8 cellular contexts compared by ENCODE assay signal in genomic region chr5:180718810-180719453, GRCh38. TPM values are rescaled to one million over a fixed set of nuclear protein-coding genes. Genes with fewer than 3 reads are reported as not detected.
DNase-seq lines count a peak whose midpoint lies in the region; ATAC-seq and FAIRE-seq lines count a peak whose summit lies in the region.

No MANE protein-coding gene starts in this region.

- H4K5ac ChIP-seq in mesendoderm (ENCODE audit: low read length), result no peak overlapping the region

- no peak overlapping the region for H3K23ac ChIP-seq in mesendoderm (ENCODE audit: low read length)

- no peak overlapping the region for H3K18ac ChIP-seq in mesendoderm (ENCODE audit: low read length)

- peaks cover 17 to 24% (median 23%) of the 10 kb centered on the region in 3 donors for H3K4me1 Mint-ChIP-seq in CD8-positive, alpha-beta memory T cell

- no peak for ATAC-seq in GM19452 (IDR thresholded peaks at IDR 0.05; ENCODE audit: unreplicated experiment)

- DNase-seq in CD8-positive, alpha-beta memory T cell, result peak in 3 of 5 donors; percentile 5 to 55 (median 34)
- peak; percentile 12 for DNase-seq in GM19239 (ENCODE audit: insufficient read length, low spot score)
- DNase-seq in RPMI7951 (ENCODE audit: low read depth), result peak; percentile 33
- DNase-seq in cerebellar cortex (ENCODE audit: low spot score), result peak; percentile 47
- peak; percentile 52 for DNase-seq in mesendoderm
- no peak for DNase-seq in UCSD-AML1 (lab: John Stamatoyannopoulos, UW; ENCODE audit: unreplicated experiment)
- DNase-seq in H7, result no peak

- no peak overlapping the region for H3K27ac ChIP-seq in CD8-positive, alpha-beta memory T cell (ENCODE audit: low read depth, low read length)
- H3K27ac ChIP-seq in mesendoderm (ENCODE audit: low read depth, low read length), result no peak overlapping the region

- no peak overlapping the region for H3K9ac ChIP-seq in mesendoderm (ENCODE audit: low read length)

- H3K27me3 ChIP-seq in CD8-positive, alpha-beta memory T cell (ENCODE audit: insufficient read depth, low read length, poor library complexity, severe bottlenecking), result no peaks in the 10 kb centered on the region
- H3K27me3 ChIP-seq in mesendoderm (ENCODE audit: insufficient read depth, low read length, poor library complexity) (no peaks in the 10 kb centered on the region), H7 (ENCODE audit: control insufficient read depth, insufficient read depth, low read length) (no peaks in the 10 kb centered on the region)

- H3K4me3 Mint-ChIP-seq in CD8-positive, alpha-beta memory T cell, result peak overlapping the region in 2 of 7 donors; percentile 2 to 17

- no peak overlapping the region for H3K4ac ChIP-seq in mesendoderm (ENCODE audit: low read depth, low read length)

- H2BK120ac ChIP-seq in mesendoderm (ENCODE audit: low read depth, low read length), result no peak overlapping the region

- peaks cover 0 to 6% (median 0%) of the 10 kb centered on the region in 3 donors for H3K36me3 Mint-ChIP-seq in CD8-positive, alpha-beta memory T cell

- no peak overlapping the region for H2BK5ac ChIP-seq in mesendoderm (ENCODE audit: low read length)

- H2BK15ac ChIP-seq in mesendoderm (replicated peaks; ENCODE audit: low read depth), result no peak overlapping the region

- H3K79me2 ChIP-seq in mesendoderm (ENCODE audit: control insufficient read depth, insufficient read depth, low read length), result no peaks in the 10 kb centered on the region

- no peak overlapping the region for H3K56ac ChIP-seq in mesendoderm (ENCODE audit: low read length)

- H2AK5ac ChIP-seq in mesendoderm (ENCODE audit: low read length), result no peak overlapping the region

- POLR2A ChIA-PET in CD8-positive, alpha-beta memory T cell (lab: Charles Lee), result interaction anchor here (0.5 to 0.6 kb wide), 2 partner anchors 63 to 543 kb away, joined by 3 to 4 read pairs; no protein-coding TSS in a partner anchor

- FAIRE-seq in GM19239 (lab: Jason Lieb, UNC), result peak; percentile 81

- H4K8ac ChIP-seq in mesendoderm (ENCODE audit: low read depth, low read length), result no peak overlapping the region

- H3K4me1 ChIP-seq in CD8-positive, alpha-beta memory T cell (ENCODE audit: insufficient read depth, low read length), result peaks cover 9% of the 10 kb centered on the region
- H3K4me1 ChIP-seq in mesendoderm (ENCODE audit: control insufficient read depth, low read depth, low read length), result no peaks in the 10 kb centered on the region

- H3K27me3 Mint-ChIP-seq in CD8-positive, alpha-beta memory T cell, result peaks cover 6 to 43% of the 10 kb centered on the region in 2 donors

- H3K4me3 ChIP-seq in CD8-positive, alpha-beta memory T cell (ENCODE audit: low read length), result no peak overlapping the region
- no peak overlapping the region for H3K4me3 ChIP-seq in mesendoderm (ENCODE audit: low read length)
- no peak overlapping the region for H3K4me3 ChIP-seq in H7 (ENCODE audit: insufficient read depth, low read depth, low read length)

- H3K79me1 ChIP-seq in mesendoderm (ENCODE audit: low read length), result no peaks in the 10 kb centered on the region

- no peaks in the 10 kb centered on the region for H3K9me3 ChIP-seq in CD8-positive, alpha-beta memory T cell (ENCODE audit: low read length)

- peak overlapping the region; percentile 6 to 93 (median 55) for H3K27ac Mint-ChIP-seq in CD8-positive, alpha-beta memory T cell

- H3K36me3 ChIP-seq in CD8-positive, alpha-beta memory T cell (ENCODE audit: insufficient read depth, low read length), result no peaks in the 10 kb centered on the region
- H3K36me3 ChIP-seq in mesendoderm (ENCODE audit: control insufficient read depth, insufficient read depth, low read length) (no peaks in the 10 kb centered on the region), H7 (replicated peaks; ENCODE audit: control insufficient read depth, insufficient read depth, low read length) (no peaks in the 10 kb centered on the region)

- H3K4me2 ChIP-seq in mesendoderm (ENCODE audit: low read length), result no peak overlapping the region

- CTCF ChIA-PET in CD8-positive, alpha-beta memory T cell (lab: Charles Lee), result interaction anchor here (0.8 to 2.0 kb wide), 9 partner anchors 10 to 113 kb away, joined by 3 to 9 read pairs (median 3); no protein-coding TSS in a partner anchor

- H3K9me3 Mint-ChIP-seq in CD8-positive, alpha-beta memory T cell, result peaks cover 0 to 3% (median 0%) of the 10 kb centered on the region in 5 donors

- WGBS in mesendoderm (ENCODE audit: extremely low coverage, insufficient coverage, low lambda C conversion rate), result no CpG with 5 or more reads among the region's 6 CpGs

RNA-seq across cellular contexts. Expression of gene OR2Y1, which starts 20.9 kb away (rescaled TPM):
- total RNA-seq in CD8-positive, alpha-beta memory T cell, result not detected
- not detected for polyA plus RNA-seq in CD8-positive, alpha-beta memory T cell
- total RNA-seq in RPMI7951 (2014; rRNA removed; shearing (Covaris generic)), result not detected in 2 replicates
- polyA plus RNA-seq in mesendoderm (2013, experiment 1 of 2), result not detected
- polyA plus RNA-seq in mesendoderm (2013, experiment 2 of 2), result not detected
- total RNA-seq in H7 (2014; rRNA removed; shearing (Covaris generic)), result not detected in 2 replicates

Comparison
In these comparisons a context has a peak if more than half of its experiments do, and no peak if none do; other contexts are left out.
1. DNase-seq: peak in CD8-positive, alpha-beta memory T cell (3 of 5), GM19239 (single experiment), RPMI7951 (single experiment), cerebellar cortex (single experiment) and mesendoderm (single experiment); none in UCSD-AML1 (single experiment) and H7 (single experiment).